ENCODE assay signal across 14 cellular contexts in the genomic region with DNA sequence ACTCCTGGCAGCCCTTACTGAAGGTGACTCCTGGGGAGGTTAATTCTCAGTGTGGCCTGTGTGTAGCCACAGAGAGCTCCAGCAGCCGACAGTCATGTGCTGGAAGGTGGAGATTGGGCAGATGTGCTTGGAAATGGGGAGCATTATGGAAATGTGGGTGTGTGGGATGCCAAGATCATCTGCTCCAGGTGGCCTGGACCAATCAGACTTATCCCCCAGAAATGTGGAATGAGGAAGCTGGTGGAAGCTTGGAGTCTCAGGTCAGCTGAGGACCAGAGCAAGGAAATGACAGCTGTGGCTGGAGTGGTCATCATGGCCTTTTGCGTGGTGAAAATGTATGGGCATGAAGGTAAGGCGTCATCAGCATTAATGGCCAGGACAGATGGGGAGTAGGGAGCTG.
A peak's percentile ranks its signal among the peaks of the same experiment; 100 is the strongest.
DNase-seq lines count a peak whose midpoint lies in the region; TF ChIP-seq lines count a peak whose summit lies in the region.
"Had no signal": no experiment of that assay in that cellular context is flagged by ENCODE, and none has a peak within 500 bp of the region (broad histone marks: within the 10 kb centered on the region; RNA-seq: fewer than 3 reads in every experiment).

No MANE protein-coding gene starts in this region.

- H3K9me3 ChIP-seq in ascending aorta, result no peaks in the 10 kb centered on the region

- intact Hi-C loops in ascending aorta (cut with DNase I) (loop anchor here (5.0 to 10.0 kb wide), 3 partner anchors 91 to 973 kb away; partner anchors contain the start of gene MN1), posterior vena cava (cut with DNase I) (loop anchor here in 1 of 2 donors (10.0 kb wide), 1 partner anchor 213 kb away; no protein-coding TSS in a partner anchor)

- H3K27me3 ChIP-seq in ascending aorta, result no peaks in the 10 kb centered on the region

- TF ChIP-seq CTCF in ascending aorta (IDR thresholded peaks at IDR 0.05), result no peak

- H3K36me3 ChIP-seq in ascending aorta, result no peaks in the 10 kb centered on the region

- H3K4me1 ChIP-seq in ascending aorta, result peaks cover 22 to 73% of the 10 kb centered on the region in 2 donors

- DNase-seq in Daoy (ENCODE audit: low read depth) (peak; percentile 43), ascending aorta (ENCODE audit: low spot score in 2 of 2) (no peak), glomerular visceral epithelial cell (ENCODE audit: extremely low spot score) (peak; percentile 91), posterior vena cava (ENCODE audit: low spot score) (peak; percentile 26), NCI-H1436 (lab: John Stamatoyannopoulos, UW) (no peak), pons (ENCODE audit: low spot score) (no peak)
- DNase-seq in stimulated activated naive CD4-positive, alpha-beta T cell treated with Interleukin-2 at 50 U/mL for 16 hours (lab: John Stamatoyannopoulos, UW), result no peak
- DNase-seq: CD4-positive, CD25-positive, alpha-beta regulatory T cell; GOT3; KG1; NCI-H1048; NCI-H510A; PC-9 had no signal

- no peak overlapping the region for H3K4me3 ChIP-seq in ascending aorta
- H3K4me3 ChIP-seq: PC-9, SK-N-MC had no signal

- H3K27ac ChIP-seq in ascending aorta, result peak overlapping the region; percentile 26 to 87
- H3K27ac ChIP-seq: PC-9, SK-N-MC had no signal

Comparison
In these comparisons a context has a peak if more than half of its experiments do, and no peak if none do; other contexts are left out.
1. DNase-seq: peak in Daoy (single experiment), glomerular visceral epithelial cell (single experiment) and posterior vena cava (single experiment); none in ascending aorta (0 of 2), stimulated activated naive CD4-positive, alpha-beta T cell treated with Interleukin-2 at 50 U/mL for 16 hours (single experiment), NCI-H1436 (single experiment) and pons (single experiment).